ENCODE assay signal across 11 cellular contexts in the genomic region with DNA sequence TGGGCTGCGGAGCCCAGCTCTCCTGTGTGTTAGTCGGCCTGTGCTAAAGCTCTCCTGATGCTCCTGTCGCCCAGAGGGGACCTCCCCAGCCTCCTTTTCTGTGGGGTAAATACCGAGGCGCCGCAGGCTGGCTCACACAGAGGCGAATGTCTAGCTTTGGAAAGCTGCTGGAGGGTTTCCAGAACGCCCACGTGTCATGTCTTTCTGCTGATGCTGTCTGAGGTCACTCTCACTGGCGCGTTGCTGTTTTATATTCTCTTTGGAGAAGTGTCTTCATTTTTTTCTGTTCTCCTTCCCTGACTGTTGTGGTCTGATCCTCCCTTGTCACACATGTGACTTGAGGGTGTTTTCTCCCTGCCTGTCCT.
DNase-seq lines count a peak whose midpoint lies in the region; ATAC-seq and TF ChIP-seq lines count a peak whose summit lies in the region.
"Had no signal": no experiment of that assay in that cellular context is flagged by ENCODE, and none has a peak within 500 bp of the region (broad histone marks: within the 10 kb centered on the region; RNA-seq: fewer than 3 reads in every experiment).

No MANE protein-coding gene starts in this region.

- no peak for TF ChIP-seq POLR2A in vagina (IDR thresholded peaks at IDR 0.05)

- H3K27ac ChIP-seq in vagina: peak overlapping the region; percentile 54

- no peak overlapping the region for H3K4me3 Mint-ChIP-seq in activated naive CD4-positive, alpha-beta T cell treated with anti-CD3 and anti-CD28 coated beads for 36 hours
- no peak overlapping the region for H3K4me3 Mint-ChIP-seq in dendritic cell treated with granulocyte-macrophage colony-stimulating factor and Interleukin-4, amounts not matched to agents 40 ng/mL and 50 ng/mL, for 4 days
- H3K4me3 Mint-ChIP-seq: T-helper 17 cell had no signal

- intact Hi-C loops in activated naive CD4-positive, alpha-beta T cell treated with anti-CD3 and anti-CD28 coated beads for 36 hours (cut with micrococcal nuclease): no loop called here
- intact Hi-C loops in dendritic cell treated with granulocyte-macrophage colony-stimulating factor and Interleukin-4, amounts not matched to agents 40 ng/mL and 50 ng/mL, for 4 days (cut with micrococcal nuclease): no loop called here
- intact Hi-C loops in vagina (cut with DNase I): no loop called here

- in situ Hi-C loops in GM13976 (cut with MboI; ENCODE audit: low sequenced_read_pairs, unreplicated experiment): no loop called here

- no peaks in the 10 kb centered on the region for H3K4me1 ChIP-seq in vagina

- H3K36me3 Mint-ChIP-seq in activated naive CD4-positive, alpha-beta T cell treated with anti-CD3 and anti-CD28 coated beads for 36 hours (ENCODE audit: low read depth): peaks cover 30% of the 10 kb centered on the region
- H3K36me3 Mint-ChIP-seq in dendritic cell treated with granulocyte-macrophage colony-stimulating factor and Interleukin-4, amounts not matched to agents 40 ng/mL and 50 ng/mL, for 4 days (ENCODE audit: low read depth): peaks cover 94% of the 10 kb centered on the region

- no peaks in the 10 kb centered on the region for H3K27me3 Mint-ChIP-seq in activated naive CD4-positive, alpha-beta T cell treated with anti-CD3 and anti-CD28 coated beads for 36 hours (ENCODE audit: low read depth)
- no peaks in the 10 kb centered on the region for H3K27me3 Mint-ChIP-seq in dendritic cell treated with granulocyte-macrophage colony-stimulating factor and Interleukin-4, amounts not matched to agents 40 ng/mL and 50 ng/mL, for 4 days
- H3K27me3 Mint-ChIP-seq: T-helper 17 cell had no signal

- H3K27me3 ChIP-seq in vagina: no peaks in the 10 kb centered on the region

- no peak for ATAC-seq in HG03280 (IDR thresholded peaks at IDR 0.05; ENCODE audit: unreplicated experiment)
- ATAC-seq: T-helper 17 cell had no signal

- H3K9me3 Mint-ChIP-seq in activated naive CD4-positive, alpha-beta T cell treated with anti-CD3 and anti-CD28 coated beads for 36 hours: no peaks in the 10 kb centered on the region
- no peaks in the 10 kb centered on the region for H3K9me3 Mint-ChIP-seq in dendritic cell treated with granulocyte-macrophage colony-stimulating factor and Interleukin-4, amounts not matched to agents 40 ng/mL and 50 ng/mL, for 4 days

- peak; percentile 4 for DNase-seq in activated naive CD4-positive, alpha-beta T cell treated with anti-CD3 and anti-CD28 coated beads, Interleukin-2, amount 50 U/mL, for 16 hours
- DNase-seq in activated naive CD4-positive, alpha-beta T cell treated with anti-CD3 and anti-CD28 coated beads for 36 hours: no peak
- DNase-seq in mucosa of gallbladder (ENCODE audit: low spot score): peak; percentile 72
- DNase-seq in vagina (ENCODE audit: extremely low spot score in 2 of 2): no peak
- DNase-seq in GM13976 (ENCODE audit: low spot score): no peak
- DNase-seq in stimulated activated CD4-positive, alpha-beta T cell treated with anti-CD3 and anti-CD28 coated beads, Interleukin-4, amount 100 ng/mL, for 1 hour: no peak
- DNase-seq: ACHN, NCI-H1417 treated with DMSO at 0.1 percent for 48 hours had no signal

- no peak for TF ChIP-seq CTCF in vagina (IDR thresholded peaks at IDR 0.05)
- TF ChIP-seq CTCF in GM13976 (IDR thresholded peaks at IDR 0.05; ENCODE audit: borderline replicate concordance, control extremely low read depth, extremely low read depth, insufficient read depth, missing control alignments): no peak

- no peak overlapping the region for H3K27ac Mint-ChIP-seq in activated naive CD4-positive, alpha-beta T cell treated with anti-CD3 and anti-CD28 coated beads for 36 hours
- H3K27ac Mint-ChIP-seq in dendritic cell treated with granulocyte-macrophage colony-stimulating factor and Interleukin-4, amounts not matched to agents 40 ng/mL and 50 ng/mL, for 4 days: peak overlapping the region; percentile 36

- no peaks in the 10 kb centered on the region for H3K4me1 Mint-ChIP-seq in activated naive CD4-positive, alpha-beta T cell treated with anti-CD3 and anti-CD28 coated beads for 36 hours (ENCODE audit: low read depth)
- H3K4me1 Mint-ChIP-seq in dendritic cell treated with granulocyte-macrophage colony-stimulating factor and Interleukin-4, amounts not matched to agents 40 ng/mL and 50 ng/mL, for 4 days (ENCODE audit: low read depth): peaks cover 10% of the 10 kb centered on the region

- no peaks in the 10 kb centered on the region for H3K9me3 ChIP-seq in vagina

- CTCF ChIA-PET in activated naive CD4-positive, alpha-beta T cell treated with anti-CD3 and anti-CD28 coated beads for 36 hours (lab: Charles Lee): interaction anchor here (0.6 kb wide), 1 partner anchor 253 kb away, joined by 3 read pairs; no protein-coding TSS in a partner anchor

- no peak overlapping the region for H3K4me3 ChIP-seq in vagina

- H3K36me3 ChIP-seq in vagina: peaks cover 0 to 86% of the 10 kb centered on the region in 2 donors

Comparison
In these comparisons a context has a peak if more than half of its experiments do, and no peak if none do; other contexts are left out.
1. DNase-seq: peak in activated naive CD4-positive, alpha-beta T cell treated with anti-CD3 and anti-CD28 coated beads, Interleukin-2, amount 50 U/mL, for 16 hours (single experiment) and mucosa of gallbladder (single experiment); none in activated naive CD4-positive, alpha-beta T cell treated with anti-CD3 and anti-CD28 coated beads for 36 hours (single experiment), vagina (0 of 2), GM13976 (single experiment) and stimulated activated CD4-positive, alpha-beta T cell treated with anti-CD3 and anti-CD28 coated beads, Interleukin-4, amount 100 ng/mL, for 1 hour (single experiment).